In the genomic region with DNA sequence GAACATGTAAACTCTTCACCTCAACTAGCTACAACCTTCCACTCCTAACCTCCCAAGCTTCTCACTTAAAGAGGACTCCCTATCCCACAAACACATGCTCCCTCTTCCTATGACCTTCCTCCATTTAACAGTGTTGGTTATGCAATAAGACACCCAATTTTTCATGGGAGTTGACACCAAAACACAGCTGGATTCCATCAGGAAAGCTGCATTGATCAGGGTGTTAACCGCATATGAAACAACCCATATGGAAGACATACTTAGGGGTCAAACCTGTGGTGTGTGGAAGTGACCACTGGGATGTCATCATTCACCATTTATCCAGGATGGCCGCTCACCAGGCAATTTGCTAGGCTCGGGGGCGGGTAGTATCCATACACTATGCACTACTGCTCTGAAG, we compare ENCODE assay signal across 1 cellular context.
A peak's percentile ranks its signal among the peaks of the same experiment; 100 is the strongest.
TF ChIP-seq lines count a peak whose summit lies in the region.

No MANE protein-coding gene starts in this region.

TF ChIP-seq in IMR-90, 13 proteins besides CTCF, POLR2A, EP300 and RAD21:
- 0 out of 2 replicates have a peak, but pooled peaks have one; percentile 5 for TF ChIP-seq CEBPB (IDR thresholded peaks at IDR 0.05; ENCODE audit: low read depth, low read length)
- TF ChIP-seq, protein P1, sequence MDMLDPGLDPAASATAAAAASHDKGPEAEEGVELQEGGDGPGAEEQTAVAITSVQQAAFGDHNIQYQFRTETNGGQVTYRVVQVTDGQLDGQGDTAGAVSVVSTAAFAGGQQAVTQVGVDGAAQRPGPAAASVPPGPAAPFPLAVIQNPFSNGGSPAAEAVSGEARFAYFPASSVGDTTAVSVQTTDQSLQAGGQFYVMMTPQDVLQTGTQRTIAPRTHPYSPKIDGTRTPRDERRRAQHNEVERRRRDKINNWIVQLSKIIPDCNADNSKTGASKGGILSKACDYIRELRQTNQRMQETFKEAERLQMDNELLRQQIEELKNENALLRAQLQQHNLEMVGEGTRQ (IDR thresholded peaks at IDR 0.05; ENCODE audit: low read depth, low read length), result no peak
